ENCODE assay signal across 20 cellular contexts in genomic region chr7:69754476-69754875, GRCh38.
DNase-seq lines count a peak whose midpoint lies in the region; ATAC-seq, FAIRE-seq and TF ChIP-seq lines count a peak whose summit lies in the region.
"Had no signal": no experiment of that assay in that cellular context is flagged by ENCODE, and none has a peak within 500 bp of the region (broad histone marks: within the 10 kb centered on the region; RNA-seq: fewer than 3 reads in every experiment).

No MANE protein-coding gene starts in this region.

- H3K9ac ChIP-seq in OCI-LY1 (ENCODE audit: low read length) (no peak overlapping the region; the same call in 1 of the 2 replicates), keratinocyte (ENCODE audit: control insufficient read depth, extremely low read depth, insufficient read depth, low read length) (no peak overlapping the region)

- DNase-seq in GM12891 (ENCODE audit: insufficient read length, low spot score) (no peak), keratinocyte (ENCODE audit: low read depth, low spot score) (no peak), DMS153 (lab: John Stamatoyannopoulos, UW) (no peak), GM03348 (ENCODE audit: low spot score) (no peak), NCI-H526 (lab: John Stamatoyannopoulos, UW) (no peak)
- DNase-seq: CD8-positive, alpha-beta memory T cell; DMS 273 treated with DMSO at 0.1 percent for 48 hours; DND-41; NCI-H1092 treated with DMSO at 0.1 percent for 48 hours; NCI-H1436; NCI-H187; NCI-H345; NCI-H510A treated with DMSO at 0.1 percent for 48 hours; NCI-H748 treated with DMSO at 0.1 percent for 48 hours; RPMI8226; SHP77 had no signal

- H3K36me3 ChIP-seq in OCI-LY1 (ENCODE audit: insufficient read depth, low read length): no peaks in the 10 kb centered on the region
- no peaks in the 10 kb centered on the region for H3K36me3 ChIP-seq in keratinocyte (ENCODE audit: control insufficient read depth in 2 of 2, extremely low read depth in 1 of 2, insufficient read depth in 2 of 2, low read length in 2 of 2)

- H2AFZ ChIP-seq in OCI-LY1 (ENCODE audit: low read length) (no peak overlapping the region), keratinocyte (ENCODE audit: control insufficient read depth, low read length) (no peak overlapping the region)

- dilution Hi-C loops in keratinocyte (cut with MboI; ENCODE audit: extremely low pct_ligation_motif_present, low sequenced_read_pairs): no loop called here

- no peaks in the 10 kb centered on the region for H3K9me2 ChIP-seq in OCI-LY1 (ENCODE audit: low read depth, low read length)

- TF ChIP-seq CTCF in OCI-LY1 (IDR thresholded peaks at IDR 0.05; ENCODE audit: low read length) (no peak), keratinocyte (optimal IDR thresholded peaks at IDR 0.05 in 1 of 3, IDR thresholded peaks at IDR 0.05 in 1 of 3, conservative IDR thresholded peaks at IDR 0.05 in 1 of 3; ENCODE audit: extremely low read depth in 1 of 3, insufficient read depth in 2 of 3, low read length in 3 of 3) (no peak)

- H3K79me2 ChIP-seq in OCI-LY1 (ENCODE audit: insufficient read depth, low read length): peaks cover 96% of the 10 kb centered on the region
- no peaks in the 10 kb centered on the region for H3K79me2 ChIP-seq in keratinocyte (ENCODE audit: control insufficient read depth, insufficient read depth, low read length)

- no peaks in the 10 kb centered on the region for H3K9me3 ChIP-seq in OCI-LY1 (ENCODE audit: low read length)
- no peaks in the 10 kb centered on the region for H3K9me3 ChIP-seq in keratinocyte (ENCODE audit: control insufficient read depth, low read depth, low read length)
- H3K9me3 ChIP-seq: A549 had no signal

- H3K27me3 ChIP-seq in OCI-LY1 (ENCODE audit: insufficient read depth, low read length) (no peaks in the 10 kb centered on the region), keratinocyte (ENCODE audit: control insufficient read depth, extremely low read depth, insufficient read depth, low read length) (no peaks in the 10 kb centered on the region)

- H3K27ac ChIP-seq in OCI-LY1 (ENCODE audit: low read depth, low read length, poor library complexity, severe bottlenecking) (peak overlapping the region; percentile 58), keratinocyte (ENCODE audit: control insufficient read depth, insufficient read depth, low read length) (no peak overlapping the region)
- H3K27ac ChIP-seq: A549 had no signal

- H3K4me3 ChIP-seq in OCI-LY1 (ENCODE audit: low read depth, low read length, poor library complexity, severe bottlenecking) (no peak overlapping the region), keratinocyte (ENCODE audit: control insufficient read depth in 2 of 3, extremely low read depth in 1 of 3, insufficient read depth in 2 of 3, low read depth in 1 of 3, low read length in 3 of 3) (no peak overlapping the region)
- H3K4me3 ChIP-seq: A549 had no signal

- ATAC-seq in HG02798 (IDR thresholded peaks at IDR 0.05; ENCODE audit: poor library complexity, unreplicated experiment): no peak
- ATAC-seq: A549, HCT116 had no signal

- H3F3A ChIP-seq in OCI-LY1 (ENCODE audit: insufficient read depth, low read length): no peaks in the 10 kb centered on the region

- peaks cover 96% of the 10 kb centered on the region for H3K4me1 ChIP-seq in OCI-LY1 (ENCODE audit: insufficient read depth, low read length, severe bottlenecking)
- no peaks in the 10 kb centered on the region for H3K4me1 ChIP-seq in keratinocyte (ENCODE audit: control insufficient read depth, extremely low read depth, insufficient read depth, low read length)

- no peaks in the 10 kb centered on the region for H3K9me1 ChIP-seq in keratinocyte (ENCODE audit: control insufficient read depth, extremely low read depth, insufficient read depth, low read length)

- H4K20me1 ChIP-seq in OCI-LY1 (ENCODE audit: insufficient read depth, low read length) (no peaks in the 10 kb centered on the region), keratinocyte (ENCODE audit: control insufficient read depth, extremely low read depth, insufficient read depth, low read length) (no peaks in the 10 kb centered on the region)

- TF ChIP-seq POLR2A in GM12891 (IDR thresholded peaks at IDR 0.05; ENCODE audit: low read depth, low read length): no peak

- FAIRE-seq in GM12891 (lab: Jason Lieb, UNC) (peak; percentile 23), keratinocyte (lab: Jason Lieb, UNC) (peak; percentile 5)
- FAIRE-seq: A549 had no signal

- H3K4me2 ChIP-seq in OCI-LY1 (ENCODE audit: low read length) (peak overlapping the region; percentile 38; the same call in 1 of the 2 replicates), keratinocyte (ENCODE audit: control insufficient read depth, extremely low read depth, insufficient read depth, low read depth, low read length) (no peak overlapping the region)
- H3K4me2 ChIP-seq: A549 had no signal

TF ChIP-seq in GM12891, 5 proteins besides CTCF, POLR2A, EP300 and RAD21:
- no peak for TF ChIP-seq TAF1 (IDR thresholded peaks at IDR 0.05; ENCODE audit: low read depth, low read length)
- TF ChIP-seq SPI1 (IDR thresholded peaks at IDR 0.05; ENCODE audit: low read depth, low read length): 0 out of 2 replicates have a peak, but pooled peaks have one; percentile 23
